21 cellular contexts compared by ENCODE assay signal in the genomic region with DNA sequence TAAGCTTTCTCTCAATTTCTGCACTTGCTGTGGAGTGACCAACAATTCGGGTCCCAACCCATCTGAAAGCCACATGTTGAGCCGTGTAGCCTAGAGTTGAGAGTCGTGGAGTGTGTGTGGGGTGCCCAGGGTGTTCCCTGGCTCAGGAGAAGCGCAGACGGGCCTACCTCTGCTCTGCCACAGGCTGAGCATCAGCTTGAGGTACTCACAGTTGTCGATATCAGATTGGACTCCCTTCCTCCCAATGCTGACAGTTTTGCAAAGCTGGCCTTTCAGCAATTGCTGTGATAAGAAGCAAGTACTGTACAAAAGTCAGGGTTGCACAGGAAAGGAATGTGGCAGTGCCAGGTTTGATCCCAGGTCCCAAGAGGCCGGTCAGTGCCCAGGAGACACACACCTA.
"Had no signal": no experiment of that assay in that cellular context is flagged by ENCODE, and none has a peak within 500 bp of the region (broad histone marks: within the 10 kb centered on the region; RNA-seq: fewer than 3 reads in every experiment).

No MANE protein-coding gene starts in this region.

- H3K79me2 ChIP-seq: hepatocyte had no signal

- H3K4me3 ChIP-seq: hepatocyte, suprapubic skin, tibial artery had no signal

- H3K27ac ChIP-seq: hepatocyte, neutrophil, suprapubic skin, tibial artery had no signal

- H3K4me2 ChIP-seq: hepatocyte had no signal

- H2AFZ ChIP-seq: hepatocyte had no signal

- H3K36me3 ChIP-seq: neutrophil, suprapubic skin, tibial artery had no signal

- ATAC-seq: left colon; naive thymus-derived CD4-positive, alpha-beta T cell; stimulated activated effector memory CD8-positive, alpha-beta T cell treated with anti-CD3 and anti-CD28 coated beads, Interleukin-12 subunit alpha, Interleukin-12 subunit beta, amount 100 ng/mL, for 72 hours; stimulated activated naive CD8-positive, alpha-beta T cell treated with anti-CD3 and anti-CD28 coated beads, Interleukin-15, Interleukin-2, amounts not matched to agents 100 U/mL and 50 U/mL, for 24 hours had no signal

- H3K9me3 ChIP-seq: neutrophil, suprapubic skin had no signal

- FAIRE-seq: colon, endothelial cell of umbilical vein, small intestine had no signal

- H3K4me1 ChIP-seq: suprapubic skin, tibial artery had no signal

- DNase-seq: cerebellar nuclear complex; dermis blood vessel endothelial cell; effector CD4-positive, alpha-beta T cell; endodermal cell; erythroblast; foreskin melanocyte; left colon; mammary epithelial cell; naive thymus-derived CD4-positive, alpha-beta T cell; nephron progenitor cell; small intestine; stimulated activated CD4-positive, alpha-beta T cell treated with anti-CD3 and anti-CD28 coated beads, Interleukin-2, amount 100 ng/mL, for 48 hours; stimulated activated CD8-positive, alpha-beta memory T cell treated with anti-CD3 and anti-CD28 coated beads, Interleukin-4, amount 100 ng/mL, for 48 hours; stimulated activated naive CD8-positive, alpha-beta T cell treated with anti-CD3 and anti-CD28 coated beads, Interleukin-15, Interleukin-2, amounts not matched to agents 100 U/mL and 50 U/mL, for 24 hours; tibial artery had no signal
